12 cellular contexts compared by ENCODE assay signal in the genomic region with DNA sequence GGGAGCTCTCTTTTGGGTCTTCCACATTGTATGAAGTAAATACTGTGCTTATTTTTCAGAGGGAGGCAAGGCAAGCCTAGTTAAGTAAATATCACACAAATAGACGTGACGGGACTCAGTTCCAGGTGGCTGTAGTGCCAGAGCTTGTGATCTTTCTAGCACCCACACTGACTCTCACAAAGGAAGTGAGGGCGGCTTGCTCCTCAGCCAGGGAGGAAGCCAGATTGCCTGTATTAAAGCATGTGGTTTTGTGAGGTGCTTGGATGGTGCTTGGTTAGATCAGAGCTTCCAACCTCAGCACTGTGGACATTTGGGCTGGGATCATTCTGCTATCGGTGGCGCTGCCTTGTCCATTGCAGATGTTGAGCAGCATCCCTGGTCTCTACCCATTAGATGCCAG.
A peak's percentile ranks its signal among the peaks of the same experiment; 100 is the strongest.
DNase-seq lines count a peak whose midpoint lies in the region; ATAC-seq and TF ChIP-seq lines count a peak whose summit lies in the region.
"Had no signal": no experiment of that assay in that cellular context is flagged by ENCODE, and none has a peak within 500 bp of the region (broad histone marks: within the 10 kb centered on the region; RNA-seq: fewer than 3 reads in every experiment).

No MANE protein-coding gene starts in this region.

- no peak overlapping the region for H3K4me3 ChIP-seq in A673 (ENCODE audit: low read depth, low read length, poor library complexity, severe bottlenecking)
- H3K4me3 ChIP-seq: prostate gland had no signal

- no peaks in the 10 kb centered on the region for H3K36me3 Mint-ChIP-seq in activated CD4-positive, alpha-beta T cell treated with anti-CD3 and anti-CD28 coated beads for 36 hours (ENCODE audit: low read depth)
- no peaks in the 10 kb centered on the region for H3K36me3 Mint-ChIP-seq in activated T-helper 17 cell treated with anti-CD3 and anti-CD28 coated beads, Interleukin-2, amount 50 U/mL, for 72 hours (ENCODE audit: low read depth)

- DNase-seq in activated CD4-positive, alpha-beta T cell treated with anti-CD3 and anti-CD28 coated beads for 36 hours = peak; percentile 43
- DNase-seq in activated CD4-positive, alpha-beta T cell treated with anti-CD3 and anti-CD28 coated beads for 4 hours = no peak
- DNase-seq in effector CD8-positive, alpha-beta T cell (lab: John Stamatoyannopoulos, UW) = no peak
- DNase-seq in NCI-H128 (lab: John Stamatoyannopoulos, UW; ENCODE audit: unreplicated experiment) (no peak), A673 (ENCODE audit: low spot score) (no peak)
- DNase-seq: aorta, IMR-90, NCI-H526 treated with DMSO at 0.1 percent for 48 hours had no signal

- intact Hi-C loops in activated CD4-positive, alpha-beta T cell treated with anti-CD3 and anti-CD28 coated beads for 36 hours (cut with DNase I, micrococcal nuclease) = no loop called here
- intact Hi-C loops in A673 (cut with micrococcal nuclease; ENCODE audit: unreplicated experiment) = no loop called here

- BruUV-seq in A673 (replicated peaks; lab: Mats Ljungman, UMichigan) = no TSS peak

- H3K27ac Mint-ChIP-seq in activated CD4-positive, alpha-beta T cell treated with anti-CD3 and anti-CD28 coated beads for 36 hours = no peak overlapping the region
- H3K27ac Mint-ChIP-seq in activated T-helper 17 cell treated with anti-CD3 and anti-CD28 coated beads, Interleukin-2, amount 50 U/mL, for 72 hours = no peak overlapping the region

- H3K27me3 Mint-ChIP-seq in activated CD4-positive, alpha-beta T cell treated with anti-CD3 and anti-CD28 coated beads for 36 hours = peaks cover 13% of the 10 kb centered on the region
- H3K27me3 Mint-ChIP-seq in activated T-helper 17 cell treated with anti-CD3 and anti-CD28 coated beads, Interleukin-2, amount 50 U/mL, for 72 hours = peaks cover 26% of the 10 kb centered on the region

- H3K27me3 ChIP-seq in A673 (replicated peaks; ENCODE audit: insufficient read depth, low read depth, low read length, poor library complexity) = no peaks in the 10 kb centered on the region

- H3K36me3 ChIP-seq in A673 (ENCODE audit: insufficient read depth, low read length, poor library complexity, severe bottlenecking) = no peaks in the 10 kb centered on the region
- H3K36me3 ChIP-seq: prostate gland had no signal

- POLR2A ChIA-PET in activated CD4-positive, alpha-beta T cell treated with anti-CD3 and anti-CD28 coated beads for 36 hours (lab: Charles Lee) = no interaction called here
- POLR2A ChIA-PET in A673 (lab: Charles Lee; ENCODE audit: low non-redundant PET) = no interaction called here

- no peak overlapping the region for H3K27ac ChIP-seq in A673 (ENCODE audit: low read depth, low read length, poor library complexity, severe bottlenecking)
- H3K27ac ChIP-seq: prostate gland had no signal

- H3K4me1 Mint-ChIP-seq in activated CD4-positive, alpha-beta T cell treated with anti-CD3 and anti-CD28 coated beads for 36 hours = peaks cover 14% of the 10 kb centered on the region
- H3K4me1 Mint-ChIP-seq in activated T-helper 17 cell treated with anti-CD3 and anti-CD28 coated beads, Interleukin-2, amount 50 U/mL, for 72 hours = peaks cover 11% of the 10 kb centered on the region

- no peak for TF ChIP-seq CTCF in A673 (conservative IDR thresholded peaks at IDR 0.05; ENCODE audit: low read depth, low read length)

- peaks cover 5% of the 10 kb centered on the region for H3K4me1 ChIP-seq in A673 (ENCODE audit: insufficient read depth, low read length, poor library complexity, severe bottlenecking)
- H3K4me1 ChIP-seq: prostate gland had no signal

- no peaks in the 10 kb centered on the region for H3K9me3 ChIP-seq in A673 (ENCODE audit: low read depth, low read length, poor library complexity, severe bottlenecking)
- H3K9me3 ChIP-seq: prostate gland had no signal

- no peaks in the 10 kb centered on the region for H3K9me3 Mint-ChIP-seq in activated CD4-positive, alpha-beta T cell treated with anti-CD3 and anti-CD28 coated beads for 36 hours (ENCODE audit: low read depth)
- no peaks in the 10 kb centered on the region for H3K9me3 Mint-ChIP-seq in activated T-helper 17 cell treated with anti-CD3 and anti-CD28 coated beads, Interleukin-2, amount 50 U/mL, for 72 hours

- CTCF ChIA-PET in activated CD4-positive, alpha-beta T cell treated with anti-CD3 and anti-CD28 coated beads for 36 hours (lab: Charles Lee) = no interaction called here
- CTCF ChIA-PET in A673 (lab: Charles Lee) = no interaction called here

- peak; percentile 92 for ATAC-seq in activated CD4-positive, alpha-beta T cell treated with anti-CD3 and anti-CD28 coated beads for 36 hours
- ATAC-seq in GM21381 (IDR thresholded peaks at IDR 0.05; ENCODE audit: unreplicated experiment) (peak; percentile 86), HG03103 (IDR thresholded peaks at IDR 0.05; ENCODE audit: low read depth, unreplicated experiment) (peak; percentile 95)
- ATAC-seq in activated T-helper 17 cell treated with anti-CD3 and anti-CD28 coated beads, Interleukin-2, amount 50 U/mL, for 72 hours (replicated peaks) = peak; percentile 89

- no peak overlapping the region for H3K4me3 Mint-ChIP-seq in activated CD4-positive, alpha-beta T cell treated with anti-CD3 and anti-CD28 coated beads for 36 hours
- H3K4me3 Mint-ChIP-seq in activated T-helper 17 cell treated with anti-CD3 and anti-CD28 coated beads, Interleukin-2, amount 50 U/mL, for 72 hours = peak overlapping the region; percentile 32
